8 cellular contexts compared by ENCODE assay signal in genomic region chr21:41926068-41926806, GRCh38. TPM values are rescaled to one million over a fixed set of nuclear protein-coding genes. Genes with fewer than 3 reads are reported as not detected.
DNase-seq lines count a peak whose midpoint lies in the region; ATAC-seq and TF ChIP-seq lines count a peak whose summit lies in the region.

No MANE protein-coding gene starts in this region.

- H3K27ac Mint-ChIP-seq in glutamatergic neuron (ENCODE audit: unreplicated experiment): no peak overlapping the region

- H3K27ac ChIP-seq in fibroblast of lung (ENCODE audit: insufficient read depth, low read length) (peak overlapping the region; percentile 83), neuronal stem cell (replicated peaks; ENCODE audit: low read length) (no peak overlapping the region)

- no peak overlapping the region for H3K23ac ChIP-seq in neuronal stem cell (ENCODE audit: low read depth, low read length, poor library complexity)

- H2BK12ac ChIP-seq in neuronal stem cell (ENCODE audit: low read length): no peak overlapping the region

- no peak overlapping the region for H4K91ac ChIP-seq in neuronal stem cell (ENCODE audit: low read depth, low read length, poor library complexity)

- peaks cover 8% of the 10 kb centered on the region for H3K79me2 ChIP-seq in fibroblast of lung (ENCODE audit: control insufficient read depth, insufficient read depth, low read length)

- H3K4me3 ChIP-seq in fibroblast of lung (replicated peaks in 1 of 4; ENCODE audit: control extremely low read depth in 1 of 4, insufficient read depth in 1 of 4, low read depth in 3 of 4, low read length in 4 of 4) (peak overlapping the region; percentile 39 to 61 (median 53)), neuronal stem cell (ENCODE audit: low read length in 2 of 2) (no peak overlapping the region)

- H2BK5ac ChIP-seq in neuronal stem cell (ENCODE audit: low read length): no peak overlapping the region

- no CpG with 5 or more reads among the region's 12 CpGs for WGBS in neuronal stem cell (ENCODE audit: extremely low coverage in 2 of 2, insufficient read length in 2 of 2, insufficient replicate concordance in 1 of 2), 2 donors

- H3K4me3 Mint-ChIP-seq in glutamatergic neuron (ENCODE audit: unreplicated experiment): no peak overlapping the region

- DNase-seq in CD1c-positive myeloid dendritic cell (ENCODE audit: extremely low spot score) (peak; percentile 57), LoVo (ENCODE audit: low spot score) (peak; percentile 60), fibroblast of lung (ENCODE audit: low read depth in 2 of 2) (peak; percentile 65 to 78), neuronal stem cell (ENCODE audit: low spot score) (no peak), NCI-H446 treated with DMSO at 0.1 percent for 48 hours (lab: John Stamatoyannopoulos, UW) (no peak), glutamatergic neuron (no peak)
- DNase-seq in activated CD8-positive, alpha-beta memory T cell treated with anti-CD3 and anti-CD28 coated beads, Interleukin-2, amount 50 U/mL, for 48 hours: peak; percentile 63

- no peak for TF ChIP-seq CTCF in fibroblast of lung (conservative IDR thresholded peaks at IDR 0.05 in 1 of 2, IDR thresholded peaks at IDR 0.05 in 1 of 2; ENCODE audit: low read depth in 1 of 2, low read length in 2 of 2)
- TF ChIP-seq CTCF in glutamatergic neuron (IDR thresholded peaks at IDR 0.05; ENCODE audit: partially characterized antibody, unreplicated experiment): no peak

- no peak overlapping the region for H4K8ac ChIP-seq in neuronal stem cell (ENCODE audit: low read depth, low read length)

- no peaks in the 10 kb centered on the region for H3K36me3 Mint-ChIP-seq in glutamatergic neuron (ENCODE audit: unreplicated experiment)

- peaks cover 2% of the 10 kb centered on the region for H3K27me3 Mint-ChIP-seq in glutamatergic neuron (ENCODE audit: unreplicated experiment)

- H2AFZ ChIP-seq in fibroblast of lung (ENCODE audit: low read length): peak overlapping the region; percentile 80
- peak overlapping the region; percentile 78 for H2AFZ ChIP-seq in neuronal stem cell (ENCODE audit: low read length)

- no peaks in the 10 kb centered on the region for H4K20me1 ChIP-seq in fibroblast of lung (ENCODE audit: control insufficient read depth, extremely low read depth, insufficient read depth, low read length)

- H3K9ac ChIP-seq in fibroblast of lung (ENCODE audit: insufficient read depth, low read length) (peak overlapping the region; percentile 64), neuronal stem cell (ENCODE audit: low read depth, low read length, poor library complexity) (no peak overlapping the region)

- ATAC-seq in GM19452 (IDR thresholded peaks at IDR 0.05; ENCODE audit: unreplicated experiment): peak; percentile 60

- H3K9me3 ChIP-seq in fibroblast of lung (ENCODE audit: control insufficient read depth, insufficient read depth, low read depth, low read length) (no peaks in the 10 kb centered on the region), neuronal stem cell (replicated peaks in 1 of 2; ENCODE audit: control insufficient read depth in 2 of 2, insufficient read depth in 1 of 2, low read depth in 1 of 2, low read length in 2 of 2) (no peaks in the 10 kb centered on the region)

- H3K9me3 Mint-ChIP-seq in glutamatergic neuron (ENCODE audit: unreplicated experiment): no peaks in the 10 kb centered on the region

- H3K18ac ChIP-seq in neuronal stem cell (ENCODE audit: low read length): no peak overlapping the region

- H3K4me1 ChIP-seq in fibroblast of lung (ENCODE audit: control insufficient read depth, extremely low read depth, insufficient read depth, low read length) (peaks cover 20% of the 10 kb centered on the region), neuronal stem cell (ENCODE audit: control insufficient read depth in 2 of 2, insufficient read depth in 1 of 2, low read depth in 1 of 2, low read length in 2 of 2) (peaks cover 1 to 13% of the 10 kb centered on the region in 2 donors)

- no peak overlapping the region for H3K14ac ChIP-seq in neuronal stem cell (ENCODE audit: low read length)

- no peak overlapping the region for H2BK15ac ChIP-seq in neuronal stem cell (ENCODE audit: low read length)

- H3K36me3 ChIP-seq in fibroblast of lung (ENCODE audit: control insufficient read depth, insufficient read depth, low read length) (no peaks in the 10 kb centered on the region), neuronal stem cell (replicated peaks in 1 of 2; ENCODE audit: control insufficient read depth in 2 of 2, insufficient read depth in 2 of 2, low read length in 2 of 2) (no peaks in the 10 kb centered on the region)

- no peaks in the 10 kb centered on the region for H3K79me1 ChIP-seq in neuronal stem cell (ENCODE audit: low read depth, low read length)

- H2AK5ac ChIP-seq in neuronal stem cell (ENCODE audit: low read depth, low read length): no peak overlapping the region

- H3K27me3 ChIP-seq in fibroblast of lung (ENCODE audit: control insufficient read depth, insufficient read depth, low read length) (no peaks in the 10 kb centered on the region), neuronal stem cell (ENCODE audit: control insufficient read depth in 3 of 3, insufficient read depth in 3 of 3, low read depth in 1 of 3, low read length in 3 of 3) (no peaks in the 10 kb centered on the region)

- H3K4ac ChIP-seq in neuronal stem cell (ENCODE audit: low read length): no peak overlapping the region

- H2BK120ac ChIP-seq in neuronal stem cell (ENCODE audit: low read depth, low read length): no peak overlapping the region

- H3K4me2 ChIP-seq in fibroblast of lung (ENCODE audit: extremely low read depth, insufficient read depth, low read length) (peak overlapping the region; percentile 80), neuronal stem cell (ENCODE audit: insufficient read depth, low read length, poor library complexity, severe bottlenecking) (no peak overlapping the region)

- H3K4me1 Mint-ChIP-seq in glutamatergic neuron (ENCODE audit: low read depth, unreplicated experiment): peaks cover 2% of the 10 kb centered on the region

RNA-seq across cellular contexts. Expression of gene C2CD2, which starts 27.6 kb away (rescaled TPM):
- total RNA-seq in fibroblast of lung: 18.0 and 22.3 TPM in 2 replicates
- 20.3 and 22.2 TPM in 2 replicates for polyA plus RNA-seq in fibroblast of lung
- polyA plus RNA-seq in fibroblast of lung (2012): 13.3 and 14.1 TPM in 2 replicates
- polyA minus RNA-seq in fibroblast of lung (ENCODE audit: low replicate concordance): 65.9 and 70.7 TPM in 2 replicates
- polyA plus RNA-seq in neuronal stem cell (2013, experiment 1 of 2): 9.9 TPM
- polyA plus RNA-seq in neuronal stem cell (2013, experiment 2 of 2): 10.7 TPM
- 0.78 TPM for total RNA-seq in glutamatergic neuron (ENCODE audit: unreplicated experiment)

RNA-seq across cellular contexts. Expression of gene PRDM15, which starts 47.1 kb away (rescaled TPM):
- 2.6 and 3.6 TPM in 2 replicates for total RNA-seq in fibroblast of lung
- 2.3 and 4.2 TPM in 2 replicates for polyA plus RNA-seq in fibroblast of lung
- 2.1 and 3.6 TPM in 2 replicates for polyA plus RNA-seq in fibroblast of lung (2012)
- 7.6 and 39.2 TPM in 2 replicates for polyA minus RNA-seq in fibroblast of lung (ENCODE audit: low replicate concordance)
- 4.5 TPM for polyA plus RNA-seq in neuronal stem cell (2013, experiment 1 of 2)
- polyA plus RNA-seq in neuronal stem cell (2013, experiment 2 of 2): 4.3 TPM
- 10.2 TPM for total RNA-seq in glutamatergic neuron (ENCODE audit: unreplicated experiment)

Comparison
In these comparisons a context has a peak if more than half of its experiments do, and no peak if none do; other contexts are left out.
1. DNase-seq: peak in CD1c-positive myeloid dendritic cell (single experiment), LoVo (single experiment), activated CD8-positive, alpha-beta memory T cell treated with anti-CD3 and anti-CD28 coated beads, Interleukin-2, amount 50 U/mL, for 48 hours (single experiment) and fibroblast of lung (2 of 2); none in neuronal stem cell (single experiment), NCI-H446 treated with DMSO at 0.1 percent for 48 hours (single experiment) and glutamatergic neuron (single experiment).
2. H3K4me3 ChIP-seq: peak in fibroblast of lung (4 of 4); none in neuronal stem cell (0 of 2).
3. RNA of gene C2CD2, which starts 27.6 kb away (total RNA-seq): 18.0 to 22.3 TPM in fibroblast of lung; 0.78 TPM in glutamatergic neuron (single experiment); every median in the first group is over 10 times any median in the second.